Comparison of ENCODE assay signal across 13 cellular contexts in genomic region chr18:23716516-23716915, GRCh38. TPM values are rescaled to one million over a fixed set of nuclear protein-coding genes. Genes with fewer than 3 reads are reported as not detected.
DNase-seq lines count a peak whose midpoint lies in the region; ATAC-seq and TF ChIP-seq lines count a peak whose summit lies in the region.
"Had no signal": no experiment of that assay in that cellular context is flagged by ENCODE, and none has a peak within 500 bp of the region (broad histone marks: within the 10 kb centered on the region; RNA-seq: fewer than 3 reads in every experiment).

No MANE protein-coding gene starts in this region.

- peak overlapping the region in 10 of 11 experiments; percentile 13 to 63 (median 42); a peak in 18 of 22 replicates for H3K4me2 ChIP-seq in BLaER1 treated with 17β-estradiol and CSF1 and Interleukin-3, amounts not matched to agents 10 nM and 100 nM

- peak overlapping the region in 7 of 11 experiments; percentile 7 to 41 (median 26); a peak in 6 of 22 replicates for H3K27ac ChIP-seq in BLaER1 treated with 17β-estradiol and CSF1 and Interleukin-3, amounts not matched to agents 10 nM and 100 nM
- H3K27ac ChIP-seq in dorsolateral prefrontal cortex (no peak overlapping the region), mesodermal cell (ENCODE audit: low read depth, low read length, severe bottlenecking) (peak overlapping the region; percentile 54), prostate gland (peak overlapping the region in 1 of 2 donors; percentile 11)
- H3K27ac ChIP-seq: gastrocnemius medialis had no signal

- H3K4me1 ChIP-seq in BLaER1 treated with 17β-estradiol and CSF1 and Interleukin-3, amounts not matched to agents 10 nM and 100 nM = peaks cover 20 to 50% (median 37%) of the 10 kb centered on the region in 10 experiments
- H3K4me1 ChIP-seq in mesodermal cell (ENCODE audit: control insufficient read depth, insufficient read depth, low read length, poor library complexity, severe bottlenecking) (peaks cover 43% of the 10 kb centered on the region), prostate gland (replicated peaks) (no peaks in the 10 kb centered on the region)
- H3K4me1 ChIP-seq: gastrocnemius medialis had no signal

- H3K36me3 ChIP-seq in BLaER1 treated with 17β-estradiol and CSF1 and Interleukin-3, amounts not matched to agents 10 nM and 100 nM = no peaks in the 10 kb centered on the region
- no peaks in the 10 kb centered on the region for H3K36me3 ChIP-seq in mesodermal cell (ENCODE audit: control insufficient read depth, insufficient read depth, low read length)
- no peaks in the 10 kb centered on the region for H3K36me3 ChIP-seq in prostate gland
- H3K36me3 ChIP-seq: gastrocnemius medialis had no signal

- no peak for ATAC-seq in HG02852 (IDR thresholded peaks at IDR 0.05; ENCODE audit: unreplicated experiment)
- no peak for ATAC-seq in GM18505 (IDR thresholded peaks at IDR 0.05; ENCODE audit: unreplicated experiment)
- ATAC-seq: gastrocnemius medialis had no signal

- H3K27me3 ChIP-seq in BLaER1 treated with 17β-estradiol and CSF1 and Interleukin-3, amounts not matched to agents 10 nM and 100 nM = no peaks in the 10 kb centered on the region
- H3K27me3 ChIP-seq in dorsolateral prefrontal cortex (no peaks in the 10 kb centered on the region), prostate gland (replicated peaks; ENCODE audit: insufficient read depth) (no peaks in the 10 kb centered on the region)
- H3K27me3 ChIP-seq: gastrocnemius medialis had no signal

- no peak overlapping the region for H3K4me3 ChIP-seq in BLaER1 treated with 17β-estradiol and CSF1 and Interleukin-3, amounts not matched to agents 10 nM and 100 nM
- H3K4me3 ChIP-seq in dorsolateral prefrontal cortex = no peak overlapping the region
- H3K4me3 ChIP-seq in mesodermal cell (ENCODE audit: extremely low read depth, insufficient read depth, low read length, poor library complexity, severe bottlenecking) = no peak overlapping the region
- H3K4me3 ChIP-seq in prostate gland = no peak overlapping the region
- H3K4me3 ChIP-seq: gastrocnemius medialis had no signal

- H3K9ac ChIP-seq in BLaER1 treated with 17β-estradiol and CSF1 and Interleukin-3, amounts not matched to agents 10 nM and 100 nM = no peak overlapping the region

- WGBS in mesodermal cell (ENCODE audit: insufficient coverage in 2 of 2), 2 experiments = 14 to 33% methylated on average over 3 of the region's 3 CpGs
- WGBS in prostate gland = 56% methylated on average over 3 of the region's 3 CpGs

- H3K9me3 ChIP-seq in BLaER1 treated with 17β-estradiol and CSF1 and Interleukin-3, amounts not matched to agents 10 nM and 100 nM (replicated peaks in 1 of 11) = 0 out of 22 replicates have a peak, but pooled peaks cover 0 to 3% (median 0%) of the 10 kb centered on the region in 11 experiments
- H3K9me3 ChIP-seq in mesodermal cell (ENCODE audit: control insufficient read depth, low read length) (peaks cover 2% of the 10 kb centered on the region), prostate gland (no peaks in the 10 kb centered on the region)
- H3K9me3 ChIP-seq: gastrocnemius medialis had no signal

- intact Hi-C loops in dorsolateral prefrontal cortex (cut with DNase I) = no loop called here
- intact Hi-C loops in cardiac septum (cut with DNase I) = no loop called here
- intact Hi-C loops in prostate gland (cut with DNase I) = no loop called here

- TF ChIP-seq POLR2A in GM18505 (IDR thresholded peaks at IDR 0.05; ENCODE audit: borderline replicate concordance, extremely low read depth, insufficient read depth, insufficient read length) (no peak), prostate gland (IDR thresholded peaks at IDR 0.05) (no peak)

- no peaks in the 10 kb centered on the region for H4K20me1 ChIP-seq in BLaER1 treated with 17β-estradiol and CSF1 and Interleukin-3, amounts not matched to agents 10 nM and 100 nM

- DNase-seq in NCI-H226 (peak; percentile 74), dorsolateral prefrontal cortex (peak in 7 of 10 donors; percentile 49 to 78 (median 63)), cardiac septum (ENCODE audit: low spot score) (no peak), prostate gland (ENCODE audit: low spot score) (no peak)
- DNase-seq: activated CD4-positive, alpha-beta T cell treated with anti-CD3 and anti-CD28 coated beads for 48 hours; activated naive CD8-positive, alpha-beta T cell treated with anti-CD3 and anti-CD28 coated beads, Interleukin-2, amount 10 ng/mL, durations not matched to agents 7 days and 5 days; CD4-positive, alpha-beta T cell; gastrocnemius medialis; NCI-H1694 had no signal

- TF ChIP-seq CTCF in dorsolateral prefrontal cortex (IDR thresholded peaks at IDR 0.05 in 54 of 56, conservative IDR thresholded peaks at IDR 0.05 in 2 of 56; ENCODE audit: low read depth in 1 of 56, partially characterized antibody in 56 of 56) = no peak
- TF ChIP-seq CTCF in prostate gland (IDR thresholded peaks at IDR 0.05) = no peak

RNA-seq across cellular contexts. Expression of gene LAMA3, which starts 27.3 kb away (rescaled TPM):
- total RNA-seq in dorsolateral prefrontal cortex (10 to 100 TPM in 44 of 120 experiments, 1 to 10 TPM in 76; 3.2 to 17.7 (median 8.6) TPM), cardiac septum (3.0 TPM), prostate gland (10 to 100 TPM; 31.3 to 35.9 TPM)
- 0.52 TPM for polyA plus RNA-seq in mesodermal cell (2013, experiment 1 of 2)
- 0.05 TPM for polyA plus RNA-seq in mesodermal cell (2013, experiment 2 of 2)

RNA-seq across cellular contexts. Expression of gene ANKRD29, which starts 53.8 kb away (rescaled TPM):
- 10 to 100 TPM in 119 of 120 experiments, 1 to 10 TPM in 1; 7.8 to 35.9 (median 20.6) TPM for total RNA-seq in dorsolateral prefrontal cortex
- 0.88 TPM for polyA plus RNA-seq in mesodermal cell (2013, experiment 1 of 2)
- polyA plus RNA-seq in mesodermal cell (2013, experiment 2 of 2) = 0.30 TPM
- 3.9 TPM for total RNA-seq in cardiac septum
- total RNA-seq in prostate gland = 1 to 10 TPM; 5.6 to 8.5 TPM
- total RNA-seq: activated naive CD8-positive, alpha-beta T cell treated with anti-CD3 and anti-CD28 coated beads, Interleukin-2, amount 10 ng/mL, durations not matched to agents 7 days and 5 days had no signal

Comparison
In these comparisons a context has a peak if more than half of its experiments do, and no peak if none do; other contexts are left out.
1. H3K27ac ChIP-seq: peak in BLaER1 treated with 17β-estradiol and CSF1 and Interleukin-3, amounts not matched to agents 10 nM and 100 nM (7 of 11) and mesodermal cell (single experiment); none in dorsolateral prefrontal cortex (0 of 59).
2. DNase-seq: peak in NCI-H226 (single experiment) and dorsolateral prefrontal cortex (7 of 10); none in cardiac septum (single experiment) and prostate gland (single experiment).